In genomic region chr3:177084616-177085015, GRCh38 we compare ENCODE assay signal across 21 cellular contexts.
DNase-seq lines count a peak whose midpoint lies in the region; ATAC-seq and TF ChIP-seq lines count a peak whose summit lies in the region.
"Had no signal": no experiment of that assay in that cellular context is flagged by ENCODE, and none has a peak within 500 bp of the region (broad histone marks: within the 10 kb centered on the region; RNA-seq: fewer than 3 reads in every experiment).

No MANE protein-coding gene starts in this region.

- ATAC-seq in WTC11 (no peak), aorta (ENCODE audit: low FRiP score) (no peak)
- ATAC-seq: HepG2 had no signal

- H3K27me3 ChIP-seq in esophagus squamous epithelium: no peaks in the 10 kb centered on the region
- no peaks in the 10 kb centered on the region for H3K27me3 ChIP-seq in aorta (ENCODE audit: control insufficient read depth in 1 of 2, insufficient read depth in 2 of 2, low read length in 1 of 2)
- H3K27me3 ChIP-seq in hepatocyte: no peaks in the 10 kb centered on the region
- H3K27me3 ChIP-seq: BLaER1, SJSA1 had no signal

- no peak overlapping the region for H3K4me3 Mint-ChIP-seq in WTC11

- H4K20me1 ChIP-seq in hepatocyte (ENCODE audit: insufficient read depth, poor library complexity, severe bottlenecking): peaks cover 47% of the 10 kb centered on the region

- intact Hi-C loops in esophagus squamous epithelium (cut with DNase I) (no loop called here), aorta (cut with DNase I) (no loop called here)

- POLR2A ChIA-PET in WTC11 (lab: Charles Lee): no interaction called here

- TF ChIP-seq POLR2A in esophagus squamous epithelium (IDR thresholded peaks at IDR 0.05): no peak

- H3K4me1 ChIP-seq in esophagus squamous epithelium: peaks cover 3 to 53% (median 8%) of the 10 kb centered on the region in 3 donors
- peaks cover 2 to 4% of the 10 kb centered on the region in 2 donors for H3K4me1 ChIP-seq in aorta (ENCODE audit: control insufficient read depth in 1 of 2, insufficient read depth in 2 of 2, low read length in 2 of 2)
- H3K4me1 ChIP-seq in hepatocyte (ENCODE audit: insufficient read depth): peaks cover 5% of the 10 kb centered on the region
- H3K4me1 ChIP-seq: SJSA1 had no signal

- peaks cover 9% of the 10 kb centered on the region for H3K36me3 Mint-ChIP-seq in WTC11

- WGBS in esophagus squamous epithelium, 2 donors: 28 to 41% methylated on average over 3 of the region's 3 CpGs
- 86 to 89% methylated on average over 3 of the region's 3 CpGs for WGBS in aorta, 2 donors
- WGBS in hepatocyte (ENCODE audit: low lambda C conversion rate, missing lambda C conversion rate): 95% methylated on average over 3 of the region's 3 CpGs

- H3K36me3 ChIP-seq in esophagus squamous epithelium (no peaks in the 10 kb centered on the region), aorta (ENCODE audit: control insufficient read depth in 1 of 2, insufficient read depth in 2 of 2, low read length in 1 of 2) (no peaks in the 10 kb centered on the region), hepatocyte (replicated peaks; ENCODE audit: insufficient read depth, low read depth) (no peaks in the 10 kb centered on the region)
- H3K36me3 ChIP-seq: SJSA1 had no signal

- peaks cover 100% of the 10 kb centered on the region for H3K79me2 ChIP-seq in hepatocyte

- no peak overlapping the region for H3K4me2 ChIP-seq in hepatocyte
- H3K4me2 ChIP-seq: BLaER1, PC-9 had no signal

- H3K4me3 ChIP-seq in LNCaP clone FGC (ENCODE audit: low read depth, low read length) (peak overlapping the region; percentile 37), esophagus squamous epithelium (no peak overlapping the region), aorta (ENCODE audit: low read length in 2 of 2) (no peak overlapping the region), hepatocyte (no peak overlapping the region)
- H3K4me3 ChIP-seq: BLaER1, PC-9, SJSA1 had no signal

- DNase-seq in LNCaP clone FGC (ENCODE audit: low read depth): peak; percentile 82
- DNase-seq in WTC11 (ENCODE audit: low spot score): no peak
- no peak for DNase-seq in esophagus squamous epithelium (lab: John Stamatoyannopoulos, UW)
- DNase-seq in SIG-M5 treated with dmso at 0.1 percent for 504 hours (lab: John Stamatoyannopoulos, UW; ENCODE audit: unreplicated experiment): no peak
- no peak for DNase-seq in aorta
- DNase-seq in hepatocyte (ENCODE audit: low spot score): no peak
- DNase-seq in NCI-H774 (lab: John Stamatoyannopoulos, UW): no peak
- DNase-seq: CD8-positive, alpha-beta memory T cell; DMS79; H7; KBM-7; NCI-H1417; NCI-H187; NCI-H2107; NCI-H226; NCI-H524; PC-9 had no signal

- TF ChIP-seq CTCF in C4-2B (conservative IDR thresholded peaks at IDR 0.05): no peak
- TF ChIP-seq CTCF in LNCaP clone FGC (IDR thresholded peaks at IDR 0.05; ENCODE audit: control insufficient read depth, extremely low read depth, insufficient read depth): no peak
- TF ChIP-seq CTCF in WTC11 (IDR thresholded peaks at IDR 0.05): no peak
- no peak for TF ChIP-seq CTCF in esophagus squamous epithelium (IDR thresholded peaks at IDR 0.05)
- TF ChIP-seq CTCF in hepatocyte (IDR thresholded peaks at IDR 0.05; ENCODE audit: poor library complexity): no peak

- H3K9me2 ChIP-seq in hepatocyte (replicated peaks; ENCODE audit: insufficient read depth): no peaks in the 10 kb centered on the region

- H3K9me3 ChIP-seq in esophagus squamous epithelium (no peaks in the 10 kb centered on the region), aorta (ENCODE audit: control insufficient read depth, low read length) (no peaks in the 10 kb centered on the region), hepatocyte (ENCODE audit: low read depth) (no peaks in the 10 kb centered on the region)
- H3K9me3 ChIP-seq: SJSA1 had no signal

- peaks cover 47% of the 10 kb centered on the region for H3K4me1 Mint-ChIP-seq in WTC11

- CTCF ChIA-PET in WTC11 (lab: Charles Lee): no interaction called here

- no peaks in the 10 kb centered on the region for H3K27me3 Mint-ChIP-seq in WTC11 (ENCODE audit: low read depth)
- H3K27me3 Mint-ChIP-seq: CD8-positive, alpha-beta memory T cell had no signal

- H3K9me3 Mint-ChIP-seq in WTC11: no peaks in the 10 kb centered on the region
- H3K9me3 Mint-ChIP-seq: CD8-positive, alpha-beta memory T cell had no signal

- peak overlapping the region; percentile 63; the same call in 1 of the 2 replicates for H3K27ac ChIP-seq in C4-2B
- peak overlapping the region in 3 of 4 donors; percentile 15 to 53 (median 38) for H3K27ac ChIP-seq in esophagus squamous epithelium
- no peak overlapping the region for H3K27ac ChIP-seq in aorta (ENCODE audit: low read depth in 1 of 2, low read length in 2 of 2)
- H3K27ac ChIP-seq in hepatocyte: no peak overlapping the region
- H3K27ac ChIP-seq: BLaER1, PC-9, SJSA1 had no signal

- no peak overlapping the region for H2AFZ ChIP-seq in hepatocyte
- H2AFZ ChIP-seq: PC-9 had no signal

- peak overlapping the region; percentile 35; the same call in 1 of the 2 replicates for H3K27ac Mint-ChIP-seq in WTC11

TF ChIP-seq in WTC11, 78 proteins besides CTCF, POLR2A, EP300 and RAD21:
- TF ChIP-seq NFATC4 (CRISPR knock-in tag; IDR thresholded peaks at IDR 0.05) (no peak), KAT7 (CRISPR knock-in tag; IDR thresholded peaks at IDR 0.05; ENCODE audit: borderline replicate concordance) (no peak), STAT6 (CRISPR knock-in tag; conservative IDR thresholded peaks at IDR 0.05; ENCODE audit: low read depth) (no peak), CREM (CRISPR knock-in tag; IDR thresholded peaks at IDR 0.05) (no peak), E2F5 (CRISPR knock-in tag; IDR thresholded peaks at IDR 0.05) (no peak), SMAD4 (CRISPR knock-in tag; IDR thresholded peaks at IDR 0.05) (no peak), MYBL2 (CRISPR knock-in tag; IDR thresholded peaks at IDR 0.05) (no peak)

Comparison
In these comparisons a context has a peak if more than half of its experiments do, and no peak if none do; other contexts are left out.
1. H3K27ac ChIP-seq: peak in C4-2B (single experiment) and esophagus squamous epithelium (3 of 4); none in aorta (0 of 2) and hepatocyte (single experiment).